Comparison of ENCODE assay signal across 24 cellular contexts in genomic region chr2:214367171-214367570, GRCh38. TPM values are rescaled to one million over a fixed set of nuclear protein-coding genes. Genes with fewer than 3 reads are reported as not detected.
"Had no signal": no experiment of that assay in that cellular context is flagged by ENCODE, and none has a peak within 500 bp of the region (broad histone marks: within the 10 kb centered on the region; RNA-seq: fewer than 3 reads in every experiment).

No MANE protein-coding gene starts in this region.

- ATAC-seq: effector memory CD8-positive, alpha-beta T cell; esophagus mucosa; gastrocnemius medialis; heart right ventricle; left cardiac atrium; left lung; left ventricle myocardium superior; lower lobe of right lung; mucosa of descending colon; naive thymus-derived CD8-positive, alpha-beta T cell had no signal

- DNase-seq: cortex of kidney; effector CD8-positive, alpha-beta T cell; effector memory CD8-positive, alpha-beta T cell; endodermal cell; erythroblast; esophagus squamous epithelium; foreskin fibroblast; foreskin melanocyte; gastrocnemius medialis; glutamatergic neuron; head of caudate nucleus; heart right ventricle; hippocampal formation; left cardiac atrium; left lung; left ventricle myocardium superior; lower lobe of right lung; mesenchymal stem cell; mucosa of descending colon; naive B cell; naive thymus-derived CD8-positive, alpha-beta T cell had no signal

- H3K27ac ChIP-seq: epithelial cell of prostate, esophagus squamous epithelium, gastrocnemius medialis, heart right ventricle, left lung, lower lobe of right lung had no signal

- H3K36me3 ChIP-seq: esophagus squamous epithelium, gastrocnemius medialis, heart right ventricle, left lung, lower lobe of right lung had no signal

- H3K4me1 ChIP-seq: esophagus squamous epithelium, gastrocnemius medialis, heart right ventricle, left lung, lower lobe of right lung had no signal

- H3K9me3 ChIP-seq: esophagus squamous epithelium, gastrocnemius medialis, heart right ventricle, left lung, lower lobe of right lung, mucosa of descending colon had no signal

- H3K27me3 ChIP-seq: esophagus squamous epithelium, gastrocnemius medialis, heart right ventricle, left lung had no signal

- H3K4me3 ChIP-seq: esophagus squamous epithelium, gastrocnemius medialis, heart right ventricle, left lung, lower lobe of right lung, mucosa of descending colon had no signal

RNA-seq across cellular contexts. Expression of gene VWC2L, which starts 43.7 kb away (rescaled TPM):
- polyA plus RNA-seq: heart right ventricle; keratinocyte; naive thymus-derived CD8-positive, alpha-beta T cell had no signal
